Comparison of ENCODE assay signal across 8 cellular contexts in genomic region chrX:15751160-15751819, GRCh38. TPM values are rescaled to one million over a fixed set of nuclear protein-coding genes. Genes with fewer than 3 reads are reported as not detected.
DNase-seq lines count a peak whose midpoint lies in the region; ATAC-seq and FAIRE-seq lines count a peak whose summit lies in the region.

No MANE protein-coding gene starts in this region.

- peak; percentile 57 for DNase-seq in EL
- peak; percentile 29 for DNase-seq in NCI-H748 (lab: John Stamatoyannopoulos, UW; ENCODE audit: unreplicated experiment)
- peak; percentile 8 to 23 (median 18) for DNase-seq in effector memory CD8-positive, alpha-beta T cell
- no peak for DNase-seq in sciatic nerve (ENCODE audit: low spot score)
- no peak for DNase-seq in SJCRH30
- DNase-seq in stimulated activated CD4-positive, alpha-beta T cell treated with anti-CD3 and anti-CD28 coated beads, Interleukin-4, amount 100 ng/mL, for 24 hours, result no peak
- DNase-seq in RCC 7860 (ENCODE audit: low spot score), result no peak

- peak overlapping the region; percentile 74 to 77 for H3K4me3 Mint-ChIP-seq in effector memory CD8-positive, alpha-beta T cell

- intact Hi-C loops in sciatic nerve (cut with DNase I), result no loop called here

- H3K27me3 ChIP-seq in SJCRH30, result no peaks in the 10 kb centered on the region

- no peaks in the 10 kb centered on the region for H3K27me3 Mint-ChIP-seq in effector memory CD8-positive, alpha-beta T cell

- H3K36me3 Mint-ChIP-seq in effector memory CD8-positive, alpha-beta T cell (ENCODE audit: insufficient read depth), result peaks cover 20% of the 10 kb centered on the region

- H3K36me3 ChIP-seq in SJCRH30, result no peaks in the 10 kb centered on the region

- FAIRE-seq in RCC 7860 (lab: Jason Lieb, UNC), result no peak

- no peaks in the 10 kb centered on the region for H3K9me3 ChIP-seq in SJCRH30 (replicated peaks)

- H3K4me1 ChIP-seq in SJCRH30, result peaks cover 14% of the 10 kb centered on the region; the same call in 1 of the 2 replicates

- H3K27ac ChIP-seq in SJCRH30, result no peak overlapping the region

- H3K27ac Mint-ChIP-seq in effector memory CD8-positive, alpha-beta T cell, result peak overlapping the region; percentile 96 to 98

- H3K4me3 ChIP-seq in SJCRH30, result no peak overlapping the region

- H3K9me3 Mint-ChIP-seq in effector memory CD8-positive, alpha-beta T cell, result no peaks in the 10 kb centered on the region

- peak; percentile 83 for ATAC-seq in effector memory CD8-positive, alpha-beta T cell (replicated peaks)
- ATAC-seq in sciatic nerve, result peak; percentile 73
- ATAC-seq in HG02885 (IDR thresholded peaks at IDR 0.05; ENCODE audit: poor library complexity, unreplicated experiment), result no peak

- peaks cover 48 to 61% of the 10 kb centered on the region in 2 donors for H3K4me1 Mint-ChIP-seq in effector memory CD8-positive, alpha-beta T cell (ENCODE audit: low read depth in 2 of 2)

RNA-seq across cellular contexts. Expression of gene CA5B, which starts 13.2 kb away (rescaled TPM):
- 35.9 TPM for total RNA-seq in sciatic nerve
- 4.0 and 5.0 TPM in 2 replicates for total RNA-seq in SJCRH30 (2014; rRNA removed; shearing (Covaris generic))

RNA-seq across cellular contexts. Expression of gene ZRSR2, which starts 39.0 kb away (rescaled TPM):
- total RNA-seq in sciatic nerve, result 17.7 TPM
- 7.3 and 10.6 TPM in 2 replicates for total RNA-seq in SJCRH30 (2014; rRNA removed; shearing (Covaris generic))

Comparison
In these comparisons a context has a peak if more than half of its experiments do, and no peak if none do; other contexts are left out.
1. DNase-seq: peak in EL (single experiment), NCI-H748 (single experiment) and effector memory CD8-positive, alpha-beta T cell (3 of 3); none in sciatic nerve (single experiment), SJCRH30 (0 of 2), stimulated activated CD4-positive, alpha-beta T cell treated with anti-CD3 and anti-CD28 coated beads, Interleukin-4, amount 100 ng/mL, for 24 hours (single experiment) and RCC 7860 (single experiment).